In genomic region chr2:217252181-217252580, GRCh38 we compare ENCODE assay signal across 14 cellular contexts.
"Had no signal": no experiment of that assay in that cellular context is flagged by ENCODE, and none has a peak within 500 bp of the region (broad histone marks: within the 10 kb centered on the region; RNA-seq: fewer than 3 reads in every experiment).

No MANE protein-coding gene starts in this region.

- ATAC-seq: natural killer cell treated with Interleukin-12 subunit alpha and Interleukin-12 subunit beta and Interleukin-15 and Interleukin-18, amount 100 ng/mL, for 72 hours; pancreas; right cardiac atrium; stimulated activated naive B cell treated with anti-CD40 and anti-IgM and Interleukin-4, amounts not matched to agents 10 μg/mL and 1 μg/mL and 100 μg/mL, for 72 hours had no signal

- H3K27me3 ChIP-seq: colonic mucosa, pancreas, suprapubic skin had no signal

- H3K36me3 ChIP-seq: colonic mucosa, neutrophil, pancreas, suprapubic skin had no signal

- H3K4me3 ChIP-seq: colonic mucosa, lung, pancreas, skin epidermis, suprapubic skin had no signal

- DNase-seq: colonic mucosa; effector memory CD4-positive, alpha-beta T cell; head of caudate nucleus; naive B cell; pancreas; right cardiac atrium; stimulated activated CD4-positive, alpha-beta T cell treated with anti-CD3 and anti-CD28 coated beads, Interleukin-15, amount 100 ng/mL, for 24 hours; stimulated activated CD4-positive, alpha-beta T cell treated with anti-CD3 and anti-CD28 coated beads, Interleukin-2, amount 100 ng/mL, for 48 hours; stimulated activated naive B cell treated with anti-CD40 and anti-IgM and Interleukin-4, amounts not matched to agents 10 μg/mL and 1 μg/mL and 100 μg/mL, for 72 hours had no signal

- H3K4me1 ChIP-seq: colonic mucosa, pancreas had no signal

- H3K9me3 ChIP-seq: colonic mucosa, neutrophil, pancreas, suprapubic skin had no signal

- H3K27ac ChIP-seq: colonic mucosa, neutrophil, pancreas, skin epidermis, suprapubic skin had no signal
